20 cellular contexts compared by ENCODE assay signal in genomic region chr10:43892062-43892765, GRCh38.
DNase-seq lines count a peak whose midpoint lies in the region; ATAC-seq and TF ChIP-seq lines count a peak whose summit lies in the region.
"Had no signal": no experiment of that assay in that cellular context is flagged by ENCODE, and none has a peak within 500 bp of the region (broad histone marks: within the 10 kb centered on the region; RNA-seq: fewer than 3 reads in every experiment).

No MANE protein-coding gene starts in this region.

- ATAC-seq in heart left ventricle (peak; percentile 74 to 91 (median 82)), HG03139 (IDR thresholded peaks at IDR 0.05; ENCODE audit: unreplicated experiment) (no peak), GM18861 (IDR thresholded peaks at IDR 0.05; ENCODE audit: unreplicated experiment) (no peak)
- no peak for ATAC-seq in naive thymus-derived CD4-positive, alpha-beta T cell
- ATAC-seq: CD8-positive, alpha-beta T cell; K562; naive thymus-derived CD8-positive, alpha-beta T cell; Panc1 had no signal

- no peaks in the 10 kb centered on the region for H3K4me1 Mint-ChIP-seq in H9
- no peaks in the 10 kb centered on the region for H3K4me1 Mint-ChIP-seq in naive thymus-derived CD4-positive, alpha-beta T cell
- H3K4me1 Mint-ChIP-seq: activated CD4-positive, alpha-beta T cell treated with anti-CD3 and anti-CD28 coated beads, Interleukin-2, amount 10 ng/mL, durations not matched to agents 24 days and 14 days; naive thymus-derived CD8-positive, alpha-beta T cell had no signal

- H4K5ac ChIP-seq in H9 (ENCODE audit: insufficient read length, low read depth, low read length): no peak overlapping the region

- intact Hi-C loops in heart left ventricle (cut with DNase I): no loop called here
- intact Hi-C loops in naive thymus-derived CD4-positive, alpha-beta T cell (cut with micrococcal nuclease): no loop called here

- POLR2A ChIA-PET in naive thymus-derived CD4-positive, alpha-beta T cell (lab: Charles Lee): no interaction called here

- no peak overlapping the region for H3K4me3 Mint-ChIP-seq in H9
- no peak overlapping the region for H3K4me3 Mint-ChIP-seq in naive thymus-derived CD4-positive, alpha-beta T cell
- H3K4me3 Mint-ChIP-seq: activated CD4-positive, alpha-beta T cell treated with anti-CD3 and anti-CD28 coated beads, Interleukin-2, amount 10 ng/mL, durations not matched to agents 24 days and 14 days; CD8-positive, alpha-beta T cell; naive thymus-derived CD8-positive, alpha-beta T cell had no signal

- DNase-seq in H9 (peak; percentile 15), astrocyte of the hippocampus (ENCODE audit: low read depth, low spot score) (peak; percentile 41), heart left ventricle (peak in 1 of 5 donors; percentile 44), skeletal muscle cell (ENCODE audit: low read depth) (peak; percentile 56), HCEC 1CT (no peak)
- DNase-seq in naive thymus-derived CD4-positive, alpha-beta T cell: no peak
- DNase-seq: activated CD4-positive, alpha-beta T cell treated with anti-CD3 and anti-CD28 coated beads, Interleukin-2, amount 10 ng/mL, durations not matched to agents 24 days and 14 days; adrenal gland; CD8-positive, alpha-beta T cell; GDM1; kidney; naive thymus-derived CD8-positive, alpha-beta T cell; NCI-H1694; NCI-H510A; retina; stimulated activated naive CD4-positive, alpha-beta T cell had no signal

- H3K27ac ChIP-seq in H9 (ENCODE audit: insufficient read length, low read depth, low read length) (no peak overlapping the region), heart left ventricle (peak overlapping the region in 7 of 12 donors; percentile 1 to 67 (median 47))
- no peak overlapping the region for H3K27ac ChIP-seq in naive thymus-derived CD4-positive, alpha-beta T cell (ENCODE audit: low read depth, low read length)
- H3K27ac ChIP-seq: adrenal gland had no signal

- H2BK20ac ChIP-seq in H9 (ENCODE audit: low read depth, low read length, poor library complexity, severe bottlenecking): no peak overlapping the region

- H2BK12ac ChIP-seq in H9 (ENCODE audit: insufficient read length, low read depth, low read length): no peak overlapping the region

- H3K9me3 Mint-ChIP-seq in H9: no peaks in the 10 kb centered on the region
- peaks cover 0 to 5% (median 0%) of the 10 kb centered on the region in 11 donors for H3K9me3 Mint-ChIP-seq in naive thymus-derived CD4-positive, alpha-beta T cell
- H3K9me3 Mint-ChIP-seq: activated CD4-positive, alpha-beta T cell treated with anti-CD3 and anti-CD28 coated beads, Interleukin-2, amount 10 ng/mL, durations not matched to agents 24 days and 14 days; CD8-positive, alpha-beta T cell; naive thymus-derived CD8-positive, alpha-beta T cell had no signal

- no peak overlapping the region for H3K18ac ChIP-seq in H9 (ENCODE audit: insufficient read length, low read depth, low read length)

- no peak overlapping the region for H2BK15ac ChIP-seq in H9 (ENCODE audit: low read depth, low read length)

- H4K20me1 ChIP-seq in H9 (ENCODE audit: control insufficient read depth, insufficient read depth, insufficient read length): no peaks in the 10 kb centered on the region

- CTCF ChIA-PET in naive thymus-derived CD4-positive, alpha-beta T cell (lab: Charles Lee): no interaction called here

- H3K4me1 ChIP-seq in H9 (ENCODE audit: insufficient read depth, low read length): no peaks in the 10 kb centered on the region
- H3K4me1 ChIP-seq in heart left ventricle: peaks cover 0 to 29% (median 12%) of the 10 kb centered on the region in 12 donors
- no peaks in the 10 kb centered on the region for H3K4me1 ChIP-seq in naive thymus-derived CD4-positive, alpha-beta T cell (ENCODE audit: control insufficient read depth in 2 of 2, insufficient read depth in 2 of 2, low read length in 2 of 2)
- H3K4me1 ChIP-seq: adrenal gland had no signal

- H3K79me2 ChIP-seq in H9 (ENCODE audit: insufficient read depth, low read length): no peaks in the 10 kb centered on the region

- H3K27me3 ChIP-seq in H9 (ENCODE audit: insufficient read depth, low read length) (no peaks in the 10 kb centered on the region), heart left ventricle (no peaks in the 10 kb centered on the region)
- no peaks in the 10 kb centered on the region for H3K27me3 ChIP-seq in naive thymus-derived CD4-positive, alpha-beta T cell (ENCODE audit: control insufficient read depth in 2 of 2, insufficient read depth in 2 of 2, low read length in 2 of 2)
- H3K27me3 ChIP-seq: adrenal gland had no signal

- no peaks in the 10 kb centered on the region for H3K27me3 Mint-ChIP-seq in H9 (ENCODE audit: low read depth)
- peaks cover 0 to 32% (median 8%) of the 10 kb centered on the region in 5 donors for H3K27me3 Mint-ChIP-seq in naive thymus-derived CD4-positive, alpha-beta T cell

- H4K91ac ChIP-seq in H9 (ENCODE audit: insufficient read length, low read depth, low read length): no peak overlapping the region

- no peak overlapping the region for H2BK120ac ChIP-seq in H9 (ENCODE audit: low read depth, low read length, poor library complexity, severe bottlenecking)

- no peak overlapping the region for H3K56ac ChIP-seq in H9 (ENCODE audit: insufficient read length, low read depth, low read length)

- TF ChIP-seq CTCF in H9 (conservative IDR thresholded peaks at IDR 0.05) (no peak), heart left ventricle (IDR thresholded peaks at IDR 0.05) (no peak)

- H3K36me3 Mint-ChIP-seq in H9 (ENCODE audit: insufficient read depth in 1 of 3, low read depth in 3 of 3): no peaks in the 10 kb centered on the region; a peak in 2 of 7 replicates
- no peaks in the 10 kb centered on the region for H3K36me3 Mint-ChIP-seq in naive thymus-derived CD4-positive, alpha-beta T cell
- H3K36me3 Mint-ChIP-seq: CD8-positive, alpha-beta T cell; naive thymus-derived CD8-positive, alpha-beta T cell had no signal

- H2BK5ac ChIP-seq in H9 (ENCODE audit: insufficient read length, low read length): no peak overlapping the region

- H3K9me3 ChIP-seq in H9 (ENCODE audit: control insufficient read depth, low read depth, low read length) (no peaks in the 10 kb centered on the region), heart left ventricle (no peaks in the 10 kb centered on the region)
- no peaks in the 10 kb centered on the region for H3K9me3 ChIP-seq in naive thymus-derived CD4-positive, alpha-beta T cell (ENCODE audit: control insufficient read depth in 2 of 3, low read length in 3 of 3)
- H3K9me3 ChIP-seq: adrenal gland had no signal

- H3K9ac ChIP-seq in H9 (ENCODE audit: extremely low read depth, insufficient read length, low read length): no peak overlapping the region

- no peak overlapping the region for H3K27ac Mint-ChIP-seq in H9
- H3K27ac Mint-ChIP-seq in naive thymus-derived CD4-positive, alpha-beta T cell: no peak overlapping the region
- H3K27ac Mint-ChIP-seq: activated CD4-positive, alpha-beta T cell treated with anti-CD3 and anti-CD28 coated beads, Interleukin-2, amount 10 ng/mL, durations not matched to agents 24 days and 14 days; CD8-positive, alpha-beta T cell; naive thymus-derived CD8-positive, alpha-beta T cell had no signal

- no peak overlapping the region for H4K8ac ChIP-seq in H9 (replicated peaks; ENCODE audit: insufficient read length, low read depth, low read length)

- H3K23me2 ChIP-seq in H9 (ENCODE audit: insufficient read length, low read depth, low read length, poor library complexity, severe bottlenecking): no peaks in the 10 kb centered on the region

- H3K4me3 ChIP-seq in heart left ventricle (no peak overlapping the region), skeletal muscle cell (ENCODE audit: low read depth, low read length) (no peak overlapping the region)
- no peak overlapping the region for H3K4me3 ChIP-seq in naive thymus-derived CD4-positive, alpha-beta T cell (ENCODE audit: low read length)
- H3K4me3 ChIP-seq: adrenal gland, K562 had no signal

- no peaks in the 10 kb centered on the region for H3K36me3 ChIP-seq in heart left ventricle
- no peaks in the 10 kb centered on the region for H3K36me3 ChIP-seq in naive thymus-derived CD4-positive, alpha-beta T cell (ENCODE audit: control insufficient read depth in 2 of 3, insufficient read depth in 3 of 3, low read length in 3 of 3)
- H3K36me3 ChIP-seq: adrenal gland had no signal

- no peak overlapping the region for H2AFZ ChIP-seq in H9 (ENCODE audit: low read length)

- H3K4ac ChIP-seq in H9 (ENCODE audit: low read depth, low read length): no peak overlapping the region

- H3K4me2 ChIP-seq in H9 (ENCODE audit: insufficient read depth, insufficient read length, low read length): no peak overlapping the region

- no peak overlapping the region for H3T11ph ChIP-seq in H9 (ENCODE audit: low read length)

- no peak overlapping the region for H3K23ac ChIP-seq in H9 (ENCODE audit: insufficient read length, low read depth, low read length)

- no peak for TF ChIP-seq POLR2A in heart left ventricle (IDR thresholded peaks at IDR 0.05)

- H3K14ac ChIP-seq in H9 (ENCODE audit: insufficient read depth, low read length): no peak overlapping the region

- WGBS in H9 (ENCODE audit: extremely low coverage, insufficient read length, low lambda C conversion rate): no CpG with 5 or more reads among the region's 6 CpGs
- 41 to 62% (median 56%) methylated on average over 6 of the region's 6 CpGs for WGBS in heart left ventricle, 4 donors

- H3K79me1 ChIP-seq in H9 (ENCODE audit: insufficient read depth, low read depth, low read length, poor library complexity, severe bottlenecking): no peaks in the 10 kb centered on the region

- no peak overlapping the region for H2AK5ac ChIP-seq in H9 (ENCODE audit: insufficient read length, low read length)

Comparison
In these comparisons a context has a peak if more than half of its experiments do, and no peak if none do; other contexts are left out.
1. DNase-seq: peak in H9 (single experiment), astrocyte of the hippocampus (single experiment) and skeletal muscle cell (single experiment); none in HCEC 1CT (single experiment) and naive thymus-derived CD4-positive, alpha-beta T cell (0 of 9).
2. H3K27ac ChIP-seq: peak in heart left ventricle (7 of 12); none in H9 (single experiment) and naive thymus-derived CD4-positive, alpha-beta T cell (single experiment).
3. ATAC-seq: peak in heart left ventricle (4 of 4); none in HG03139 (single experiment), naive thymus-derived CD4-positive, alpha-beta T cell (single experiment) and GM18861 (single experiment).